Comparison of ENCODE assay signal across 8 cellular contexts in the genomic region with DNA sequence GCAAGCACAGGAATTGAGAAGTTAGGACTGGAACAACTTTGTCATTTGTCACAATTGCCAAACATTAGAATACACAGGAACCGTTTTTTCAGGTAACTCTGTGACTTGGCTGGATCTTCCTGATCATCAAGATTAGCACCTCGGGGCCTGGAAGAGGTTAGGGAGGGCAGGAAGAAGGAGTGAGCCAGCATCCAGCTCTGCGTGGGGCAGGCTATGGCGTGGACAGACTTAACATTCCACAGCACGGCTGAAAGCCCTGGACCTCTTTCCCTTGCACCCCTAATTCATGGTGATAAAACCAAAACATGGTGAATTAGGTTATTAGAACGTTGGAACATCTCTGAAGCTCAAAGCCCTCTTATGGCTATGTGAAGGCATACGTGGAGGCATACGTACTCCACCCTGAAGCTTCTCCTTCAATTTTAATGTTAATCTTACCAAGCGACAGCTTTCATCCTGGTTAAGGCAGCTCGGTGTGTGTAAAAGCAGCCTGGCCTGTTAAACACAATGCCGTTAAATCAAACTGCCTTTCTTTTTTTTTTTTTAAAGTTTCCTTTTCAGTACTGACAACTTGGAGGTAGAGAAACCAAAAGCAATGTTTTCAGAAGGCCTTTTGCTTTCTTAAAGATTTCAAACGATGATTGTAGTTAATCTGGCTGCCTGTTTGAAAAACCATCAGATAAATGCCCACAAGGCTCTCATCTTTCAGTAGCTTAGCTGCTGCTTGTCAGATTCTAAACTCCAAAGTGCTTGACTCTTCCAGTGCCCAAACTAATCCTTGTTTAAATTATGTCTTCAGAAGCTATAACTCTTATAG. TPM values are rescaled to one million over a fixed set of nuclear protein-coding genes. Genes with fewer than 3 reads are reported as not detected.
DNase-seq lines count a peak whose midpoint lies in the region; TF ChIP-seq lines count a peak whose summit lies in the region.
"Had no signal": no experiment of that assay in that cellular context is flagged by ENCODE, and none has a peak within 500 bp of the region (broad histone marks: within the 10 kb centered on the region; RNA-seq: fewer than 3 reads in every experiment).

No MANE protein-coding gene starts in this region.

- no peaks in the 10 kb centered on the region for H3K36me3 ChIP-seq in HEK293 (ENCODE audit: control insufficient read depth in 2 of 2, insufficient read depth in 1 of 2, low read length in 2 of 2)
- no peaks in the 10 kb centered on the region; the same call in 1 of the 2 replicates for H3K36me3 ChIP-seq in WERI-Rb-1
- H3K36me3 ChIP-seq: neutrophil had no signal

- peaks cover 38% of the 10 kb centered on the region for H3K4me1 ChIP-seq in HEK293 (ENCODE audit: control insufficient read depth, insufficient read depth, low read length)

- no peaks in the 10 kb centered on the region for H3K36me3 Mint-ChIP-seq in glutamatergic neuron (ENCODE audit: unreplicated experiment)
- peaks cover 7% of the 10 kb centered on the region for H3K36me3 Mint-ChIP-seq in stimulated activated naive CD8-positive, alpha-beta T cell treated with anti-CD3 and anti-CD28 coated beads, Interleukin-15, Interleukin-2, amounts not matched to agents 100 ng/mL and 50 ng/mL, for 24 hours (ENCODE audit: low read depth)

- H3K4me3 Mint-ChIP-seq in glutamatergic neuron (ENCODE audit: unreplicated experiment) = peak overlapping the region; percentile 99
- peak overlapping the region; percentile 80 for H3K4me3 Mint-ChIP-seq in stimulated activated naive CD8-positive, alpha-beta T cell treated with anti-CD3 and anti-CD28 coated beads, Interleukin-15, Interleukin-2, amounts not matched to agents 100 ng/mL and 50 ng/mL, for 24 hours

- no peak for TF ChIP-seq CTCF in HEK293 (tag by site-specific recombination; IDR thresholded peaks at IDR 0.05)
- no peak for TF ChIP-seq CTCF in WERI-Rb-1 (IDR thresholded peaks at IDR 0.05; ENCODE audit: low read depth, low read length)
- no peak for TF ChIP-seq CTCF in glutamatergic neuron (IDR thresholded peaks at IDR 0.05; ENCODE audit: partially characterized antibody, unreplicated experiment)

- H3K9me3 Mint-ChIP-seq in glutamatergic neuron (ENCODE audit: unreplicated experiment) = peaks cover 10% of the 10 kb centered on the region
- H3K9me3 Mint-ChIP-seq in stimulated activated naive CD8-positive, alpha-beta T cell treated with anti-CD3 and anti-CD28 coated beads, Interleukin-15, Interleukin-2, amounts not matched to agents 100 ng/mL and 50 ng/mL, for 24 hours = no peaks in the 10 kb centered on the region

- H3K27me3 Mint-ChIP-seq in glutamatergic neuron (ENCODE audit: unreplicated experiment) = peaks cover 10% of the 10 kb centered on the region
- H3K27me3 Mint-ChIP-seq in stimulated activated naive CD8-positive, alpha-beta T cell treated with anti-CD3 and anti-CD28 coated beads, Interleukin-15, Interleukin-2, amounts not matched to agents 100 ng/mL and 50 ng/mL, for 24 hours = no peaks in the 10 kb centered on the region

- CTCF ChIA-PET in HEK293 (lab: Yijun Ruan, JAX) = interaction anchor here (0.6 to 3.0 kb wide), 11 partner anchors 9 to 651 kb away, joined by 3 to 14 read pairs (median 4); no protein-coding TSS in a partner anchor

- no peaks in the 10 kb centered on the region for H3K9me3 ChIP-seq in HEK293 (ENCODE audit: control insufficient read depth, insufficient read depth, low read depth, low read length)
- H3K9me3 ChIP-seq in WERI-Rb-1 (ENCODE audit: severe bottlenecking) = no peaks in the 10 kb centered on the region
- H3K9me3 ChIP-seq: neutrophil had no signal

- H3K27me3 ChIP-seq in WERI-Rb-1 (ENCODE audit: insufficient read depth, low read depth, severe bottlenecking) = no peaks in the 10 kb centered on the region
- H3K27me3 ChIP-seq: neutrophil had no signal

- no peak overlapping the region for H3K4me3 ChIP-seq in HEK293 (ENCODE audit: low read depth, low read length)
- H3K4me3 ChIP-seq in WERI-Rb-1 (ENCODE audit: low read depth, low read length) = peak overlapping the region; percentile 9

- H3K27ac Mint-ChIP-seq in glutamatergic neuron (ENCODE audit: unreplicated experiment) = no peak overlapping the region
- H3K27ac Mint-ChIP-seq in stimulated activated naive CD8-positive, alpha-beta T cell treated with anti-CD3 and anti-CD28 coated beads, Interleukin-15, Interleukin-2, amounts not matched to agents 100 ng/mL and 50 ng/mL, for 24 hours = peak overlapping the region; percentile 94

- peak; percentile 32 for DNase-seq in WERI-Rb-1
- DNase-seq in glutamatergic neuron = no peak
- no peak for DNase-seq in effector CD4-positive, alpha-beta T cell
- no peak for DNase-seq in HuH-7 (ENCODE audit: low spot score)
- no peak for DNase-seq in GM03348 (ENCODE audit: low spot score)

- H3K4me1 Mint-ChIP-seq in glutamatergic neuron (ENCODE audit: low read depth, unreplicated experiment) = peaks cover 26% of the 10 kb centered on the region
- peaks cover 69% of the 10 kb centered on the region for H3K4me1 Mint-ChIP-seq in stimulated activated naive CD8-positive, alpha-beta T cell treated with anti-CD3 and anti-CD28 coated beads, Interleukin-15, Interleukin-2, amounts not matched to agents 100 ng/mL and 50 ng/mL, for 24 hours (ENCODE audit: low read depth)

- H3K27ac ChIP-seq in HEK293 (ENCODE audit: extremely low read depth, low read depth, low read length) = peak overlapping the region; percentile 67
- H3K27ac ChIP-seq in WERI-Rb-1 = peak overlapping the region; percentile 80
- H3K27ac ChIP-seq: neutrophil had no signal

- POLR2A ChIA-PET in HEK293 (lab: Yijun Ruan, JAX) = interaction anchor here (0.6 kb wide), 1 partner anchor 328 kb away, joined by 3 read pairs; no protein-coding TSS in a partner anchor

TF ChIP-seq in HEK293, 187 proteins besides CTCF, POLR2A, EP300 and RAD21:
- peak; percentile 34; the same call in 1 of the 2 replicates for TF ChIP-seq GLIS1 (tag by site-specific recombination; IDR thresholded peaks at IDR 0.05)
- 0 out of 2 replicates have a peak, but pooled peaks have one; percentile 8 for TF ChIP-seq IKZF3 (tag by site-specific recombination; IDR thresholded peaks at IDR 0.05)
- TF ChIP-seq ZEB2 (tag by site-specific recombination; IDR thresholded peaks at IDR 0.05) = 0 out of 2 replicates have a peak, but pooled peaks have one; percentile 11
- TF ChIP-seq ZBTB17 (tag by site-specific recombination; IDR thresholded peaks at IDR 0.05) = peak; percentile 22
- no peak for TF ChIP-seq ZFHX2 (tag by site-specific recombination; conservative IDR thresholded peaks at IDR 0.05)
- peak; percentile 97 for TF ChIP-seq ZNF335 (tag by site-specific recombination; conservative IDR thresholded peaks at IDR 0.05)
- no peak for TF ChIP-seq ZNF146 (tag by site-specific recombination; IDR thresholded peaks at IDR 0.05)
- TF ChIP-seq ZNF404 (tag by site-specific recombination; IDR thresholded peaks at IDR 0.05) = no peak
- no peak for TF ChIP-seq ZNF747 (tag by site-specific recombination; IDR thresholded peaks at IDR 0.05)
- TF ChIP-seq ZNF211 (tag by site-specific recombination; IDR thresholded peaks at IDR 0.05; ENCODE audit: low read depth) = no peak
- TF ChIP-seq ZNF292 (tag by site-specific recombination; IDR thresholded peaks at IDR 0.05; ENCODE audit: borderline replicate concordance, low read depth) = no peak
- 0 out of 2 replicates have a peak, but pooled peaks have one; percentile 12 for TF ChIP-seq ZXDB (tag by site-specific recombination; IDR thresholded peaks at IDR 0.05)
- 0 out of 2 replicates have a peak, but pooled peaks have one; percentile 42 for TF ChIP-seq SP7 (tag by site-specific recombination; IDR thresholded peaks at IDR 0.05)
- TF ChIP-seq, protein P1, sequence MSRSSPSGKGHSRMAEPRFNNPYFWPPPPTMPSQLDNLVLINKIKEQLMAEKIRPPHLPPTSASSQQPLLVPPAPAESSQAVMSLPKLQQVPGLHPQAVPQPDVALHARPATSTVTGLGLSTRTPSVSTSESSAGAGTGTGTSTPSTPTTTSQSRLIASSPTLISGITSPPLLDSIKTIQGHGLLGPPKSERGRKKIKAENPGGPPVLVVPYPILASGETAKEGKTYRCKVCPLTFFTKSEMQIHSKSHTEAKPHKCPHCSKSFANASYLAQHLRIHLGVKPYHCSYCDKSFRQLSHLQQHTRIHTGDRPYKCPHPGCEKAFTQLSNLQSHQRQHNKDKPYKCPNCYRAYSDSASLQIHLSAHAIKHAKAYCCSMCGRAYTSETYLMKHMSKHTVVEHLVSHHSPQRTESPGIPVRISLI (tag by site-specific recombination; IDR thresholded peaks at IDR 0.05) = 0 out of 2 replicates have a peak, but pooled peaks have one; percentile 0
- TF ChIP-seq, protein P2, sequence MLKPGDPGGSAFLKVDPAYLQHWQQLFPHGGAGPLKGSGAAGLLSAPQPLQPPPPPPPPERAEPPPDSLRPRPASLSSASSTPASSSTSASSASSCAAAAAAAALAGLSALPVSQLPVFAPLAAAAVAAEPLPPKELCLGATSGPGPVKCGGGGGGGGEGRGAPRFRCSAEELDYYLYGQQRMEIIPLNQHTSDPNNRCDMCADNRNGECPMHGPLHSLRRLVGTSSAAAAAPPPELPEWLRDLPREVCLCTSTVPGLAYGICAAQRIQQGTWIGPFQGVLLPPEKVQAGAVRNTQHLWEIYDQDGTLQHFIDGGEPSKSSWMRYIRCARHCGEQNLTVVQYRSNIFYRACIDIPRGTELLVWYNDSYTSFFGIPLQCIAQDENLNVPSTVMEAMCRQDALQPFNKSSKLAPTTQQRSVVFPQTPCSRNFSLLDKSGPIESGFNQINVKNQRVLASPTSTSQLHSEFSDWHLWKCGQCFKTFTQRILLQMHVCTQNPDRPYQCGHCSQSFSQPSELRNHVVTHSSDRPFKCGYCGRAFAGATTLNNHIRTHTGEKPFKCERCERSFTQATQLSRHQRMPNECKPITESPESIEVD (tag by site-specific recombination; IDR thresholded peaks at IDR 0.05) = peak; percentile 77
- peak; percentile 91 for TF ChIP-seq OSR2 (tag by site-specific recombination; IDR thresholded peaks at IDR 0.05)
- peak; percentile 78 for TF ChIP-seq ZNF600 (tag by site-specific recombination; IDR thresholded peaks at IDR 0.05)

RNA-seq across cellular contexts. Expression of a gene that starts 4.5 kb away (rescaled TPM):
- 77.6 TPM for total RNA-seq in glutamatergic neuron (ENCODE audit: unreplicated experiment)

RNA-seq across cellular contexts. Expression of a gene that starts 33.2 kb away (rescaled TPM):
- 103 TPM for total RNA-seq in glutamatergic neuron (ENCODE audit: unreplicated experiment)

RNA-seq across cellular contexts. Expression of a gene that starts 46.3 kb away (rescaled TPM):
- total RNA-seq in glutamatergic neuron (ENCODE audit: unreplicated experiment) = 12.2 TPM
